2 cellular contexts compared by ENCODE assay signal in genomic region chr4:135281230-135281629, GRCh38.
A peak's percentile ranks its signal among the peaks of the same experiment; 100 is the strongest.
TF ChIP-seq lines count a peak whose summit lies in the region.

No MANE protein-coding gene starts in this region.

TF ChIP-seq in GM23338, 12 proteins besides CTCF, POLR2A, EP300 and RAD21:
- TF ChIP-seq EZH2 (IDR thresholded peaks at IDR 0.05; ENCODE audit: low read depth, unreplicated experiment) (no peak), NANOG (IDR thresholded peaks at IDR 0.05; ENCODE audit: borderline replicate concordance) (no peak), JUNB (IDR thresholded peaks at IDR 0.05; ENCODE audit: unreplicated experiment) (no peak), EZH2phosphoT487 (IDR thresholded peaks at IDR 0.05; ENCODE audit: unreplicated experiment) (no peak), STAT1 (IDR thresholded peaks at IDR 0.05; ENCODE audit: unreplicated experiment) (no peak), CREB1 (CRISPR knock-in tag; IDR thresholded peaks at IDR 0.05; ENCODE audit: low read depth) (no peak), ETS1 (IDR thresholded peaks at IDR 0.05) (no peak), POLR2AphosphoS5 (IDR thresholded peaks at IDR 0.05; ENCODE audit: low read depth) (no peak), ZNF331 (CRISPR knock-in tag; IDR thresholded peaks at IDR 0.05; ENCODE audit: low read depth) (no peak), ZNF462 (CRISPR knock-in tag; IDR thresholded peaks at IDR 0.05) (no peak), ZNF114 (CRISPR knock-in tag; IDR thresholded peaks at IDR 0.05) (no peak)

TF ChIP-seq in H1, 55 proteins besides CTCF, POLR2A, EP300 and RAD21:
- TF ChIP-seq TEAD4 (IDR thresholded peaks at IDR 0.05; ENCODE audit: low read depth, low read length) = peak; percentile 37; the same call in 1 of the 2 replicates
- no peak for TF ChIP-seq JUND (IDR thresholded peaks at IDR 0.05; ENCODE audit: low read length)
